ENCODE assay signal across 8 cellular contexts in genomic region chr9:122228191-122228905, GRCh38. TPM values are rescaled to one million over a fixed set of nuclear protein-coding genes. Genes with fewer than 3 reads are reported as not detected.
DNase-seq lines count a peak whose midpoint lies in the region; ATAC-seq, FAIRE-seq and TF ChIP-seq lines count a peak whose summit lies in the region.

No MANE protein-coding gene starts in this region.

- no peak overlapping the region for H2BK20ac ChIP-seq in H1 (ENCODE audit: low read length)

- H2AK5ac ChIP-seq in H1 (ENCODE audit: low read depth, low read length) = no peak overlapping the region

- no peak overlapping the region for H3K4ac ChIP-seq in H1 (replicated peaks; ENCODE audit: insufficient read length, low read depth, low read length)

- peaks cover 4% of the 10 kb centered on the region; the same call in 1 of the 2 replicates for H3K23me2 ChIP-seq in H1 (ENCODE audit: low read depth, low read length)

- no peak overlapping the region for H3K4me3 Mint-ChIP-seq in Caco-2 (ENCODE audit: unreplicated experiment)
- H3K4me3 Mint-ChIP-seq in immature natural killer cell = peak overlapping the region in 1 of 5 donors; percentile 27

- CTCF ChIA-PET in Caco-2 (lab: Charles Lee) = interaction anchor here (1.0 kb wide), 1 partner anchor 492 kb away, joined by 4 read pairs; no protein-coding TSS in a partner anchor
- CTCF ChIA-PET in H1 (lab: Charles Lee; ENCODE audit: partially characterized antibody) = interaction anchor here (1.1 to 2.1 kb wide), 2 partner anchors 105 to 125 kb away, joined by 3 to 12 read pairs; no protein-coding TSS in a partner anchor

- peak overlapping the region; percentile 57 to 77 for H3K4me2 ChIP-seq in H1 (ENCODE audit: insufficient read depth in 1 of 2, low read depth in 2 of 2, low read length in 2 of 2)

- no peak for TF ChIP-seq POLR2A in H1 (IDR thresholded peaks at IDR 0.05; ENCODE audit: control extremely low read depth in 1 of 2, low read depth in 2 of 2, low read length in 2 of 2)

- no peak overlapping the region for H3K27ac ChIP-seq in H1 (ENCODE audit: low read depth, low read length)

- 4% methylated on average over 37 of the region's 83 CpGs; no CpG with 5 or more reads in 1 of the 2 experiments for WGBS in H1 (ENCODE audit: extremely low coverage in 1 of 2, insufficient coverage in 1 of 2, insufficient read length in 1 of 2, insufficient replicate concordance in 2 of 2, low coverage in 1 of 2, low lambda C conversion rate in 2 of 2, missing lambda C conversion rate in 1 of 2), 2 experiments

- H3K4me1 ChIP-seq in Caco-2 (0 out of 2 replicates have a peak, but pooled peaks cover 8% of the 10 kb centered on the region), H1 (replicated peaks in 1 of 4; ENCODE audit: control insufficient read depth in 3 of 4, insufficient read depth in 4 of 4, low read length in 3 of 4) (peaks cover 0 to 28% (median 16%) of the 10 kb centered on the region in 4 experiments; a peak in 6 of 7 replicates), neuron (ENCODE audit: insufficient read depth, low read length) (peaks cover 13% of the 10 kb centered on the region)

- H3K18ac ChIP-seq in H1 (ENCODE audit: extremely low read depth, low read length) = no peak overlapping the region; the same call in 1 of the 2 replicates

- no peak overlapping the region for H4K91ac ChIP-seq in H1 (replicated peaks; ENCODE audit: insufficient read length, low read length)

- TF ChIP-seq CTCF in Caco-2 (IDR thresholded peaks at IDR 0.05; ENCODE audit: insufficient read depth in 1 of 2, low read depth in 1 of 2, low read length in 1 of 2, severe bottlenecking in 1 of 2, unreplicated experiment in 1 of 2) (no peak), H1 (IDR thresholded peaks at IDR 0.05; ENCODE audit: control extremely low read depth in 1 of 3, insufficient read depth in 1 of 3, low read depth in 1 of 3, low read length in 3 of 3) (no peak)

- H3K9ac ChIP-seq in H1 (replicated peaks in 1 of 4; ENCODE audit: extremely low read depth in 1 of 4, low read depth in 3 of 4, low read length in 3 of 4) = no peak overlapping the region

- TF ChIP-seq EP300 in H1 (IDR thresholded peaks at IDR 0.05; ENCODE audit: borderline replicate concordance in 1 of 2, low read depth in 2 of 2, low read length in 2 of 2) = no peak

- no peak overlapping the region for H3K14ac ChIP-seq in H1 (ENCODE audit: insufficient read length)

- H3K4me3 ChIP-seq in Caco-2 (ENCODE audit: low read depth, low read length) (peak overlapping the region; percentile 47), MG63 (peak overlapping the region; percentile 33), H1 (ENCODE audit: extremely low read depth in 1 of 4, insufficient read depth in 2 of 4, low read depth in 3 of 4, low read length in 4 of 4) (peak overlapping the region; percentile 29 to 63 (median 41)), neuron (ENCODE audit: low read length) (peak overlapping the region; percentile 8)

- FAIRE-seq in H1 (lab: Jason Lieb, UNC) = no peak

- no peak overlapping the region for H3K56ac ChIP-seq in H1 (replicated peaks; ENCODE audit: insufficient read length, low read depth, low read length)

- H3K36me3 ChIP-seq in Caco-2 (ENCODE audit: control insufficient read depth, insufficient read depth, low read length) = no peaks in the 10 kb centered on the region
- no peaks in the 10 kb centered on the region for H3K36me3 ChIP-seq in MG63
- peaks cover 0 to 4% (median 0%) of the 10 kb centered on the region in 4 experiments; a peak in 1 of 8 replicates for H3K36me3 ChIP-seq in H1 (ENCODE audit: control insufficient read depth in 2 of 4, insufficient read depth in 4 of 4, low read length in 3 of 4)
- no peaks in the 10 kb centered on the region for H3K36me3 ChIP-seq in neuron (ENCODE audit: insufficient read depth, low read length)

- POLR2A ChIA-PET in Caco-2 (lab: Charles Lee) = interaction anchor here (0.6 kb wide), 1 partner anchor 16 kb away, joined by 8 read pairs; no protein-coding TSS in a partner anchor
- POLR2A ChIA-PET in H1 (lab: Charles Lee; ENCODE audit: partially characterized antibody) = interaction anchor here (1.2 to 1.9 kb wide), 2 partner anchors 14 to 47 kb away, joined by 3 to 5 read pairs; no protein-coding TSS in a partner anchor

- no peak for ATAC-seq in GM18867 (IDR thresholded peaks at IDR 0.05; ENCODE audit: unreplicated experiment)

- H3K79me1 ChIP-seq in H1 (ENCODE audit: low read depth, low read length) = no peaks in the 10 kb centered on the region

- no peaks in the 10 kb centered on the region for H3K9me3 Mint-ChIP-seq in Caco-2 (ENCODE audit: unreplicated experiment)
- no peaks in the 10 kb centered on the region for H3K9me3 Mint-ChIP-seq in immature natural killer cell

- peaks cover 5% of the 10 kb centered on the region for H3K27me3 Mint-ChIP-seq in Caco-2 (ENCODE audit: insufficient read depth, unreplicated experiment)
- peaks cover 9 to 15% (median 9%) of the 10 kb centered on the region in 3 donors for H3K27me3 Mint-ChIP-seq in immature natural killer cell (ENCODE audit: low read depth in 3 of 3)

- H3K23ac ChIP-seq in H1 (ENCODE audit: insufficient read length) = no peak overlapping the region

- H3K4me1 Mint-ChIP-seq in Caco-2 (ENCODE audit: low read depth, unreplicated experiment) (no peaks in the 10 kb centered on the region), immature natural killer cell (peaks cover 0 to 2% of the 10 kb centered on the region in 2 donors)

- no peak overlapping the region for H4K8ac ChIP-seq in H1 (ENCODE audit: extremely low read depth, insufficient read depth, low read length)

- H2BK12ac ChIP-seq in H1 (ENCODE audit: low read depth, low read length) = no peak overlapping the region

- H4K20me1 ChIP-seq in H1 (replicated peaks in 1 of 2; ENCODE audit: control insufficient read depth in 1 of 2, insufficient read depth in 2 of 2, low read length in 2 of 2) = peaks cover 11 to 28% of the 10 kb centered on the region in 2 experiments

- H3K36me3 Mint-ChIP-seq in Caco-2 (ENCODE audit: insufficient read depth, unreplicated experiment) (no peaks in the 10 kb centered on the region), immature natural killer cell (no peaks in the 10 kb centered on the region)

- BruUV-seq in Caco-2 (replicated peaks; lab: Mats Ljungman, UMichigan) = no TSS peak

- no peaks in the 10 kb centered on the region for H3K9me3 ChIP-seq in Caco-2
- no peaks in the 10 kb centered on the region for H3K9me3 ChIP-seq in MG63
- no peaks in the 10 kb centered on the region for H3K9me3 ChIP-seq in H1 (ENCODE audit: insufficient read depth in 2 of 2, low read depth in 1 of 2, low read length in 1 of 2)
- H3K9me3 ChIP-seq in neuron (ENCODE audit: low read length) = no peaks in the 10 kb centered on the region

- H3K79me2 ChIP-seq in H1 (ENCODE audit: control insufficient read depth in 1 of 2, insufficient read depth in 2 of 2, low read length in 2 of 2) = no peaks in the 10 kb centered on the region

- no peak overlapping the region for H2AFZ ChIP-seq in H1 (ENCODE audit: low read length)
- peak overlapping the region; percentile 49 for H2AFZ ChIP-seq in neuron (ENCODE audit: low read depth, low read length)

- H2BK5ac ChIP-seq in H1 (ENCODE audit: low read depth, low read length) = no peak overlapping the region

- TF ChIP-seq RAD21 in H1 (IDR thresholded peaks at IDR 0.05 in 1 of 2, conservative IDR thresholded peaks at IDR 0.05 in 1 of 2; ENCODE audit: low read depth in 2 of 2, low read length in 2 of 2) = no peak

- no peak overlapping the region for H2BK120ac ChIP-seq in H1 (replicated peaks; ENCODE audit: low read depth, low read length)

- H3K27me3 ChIP-seq in Caco-2 (replicated peaks; ENCODE audit: control insufficient read depth, insufficient read depth, low read length) (peaks cover 1% of the 10 kb centered on the region; the same call in 1 of the 2 replicates), MG63 (peaks cover 54% of the 10 kb centered on the region), H1 (replicated peaks in 1 of 4; ENCODE audit: control insufficient read depth in 3 of 4, extremely low read depth in 1 of 4, insufficient read depth in 3 of 4, low read length in 3 of 4) (peaks cover 68 to 90% (median 81%) of the 10 kb centered on the region in 4 experiments), neuron (ENCODE audit: insufficient read depth, low read length) (peaks cover 94% of the 10 kb centered on the region)

- peak in 1 of 2 experiments; percentile 43 for DNase-seq in Caco-2
- peak; percentile 9 for DNase-seq in MG63
- peak in 1 of 2 experiments; percentile 70 for DNase-seq in H1 (ENCODE audit: low read depth in 1 of 2, low spot score in 2 of 2)
- DNase-seq in immature natural killer cell = no peak
- no peak for DNase-seq in kidney glomerular epithelial cell (lab: John Stamatoyannopoulos, UW)
- no peak for DNase-seq in NCI-H1694 treated with DMSO at 0.1 percent for 48 hours (lab: John Stamatoyannopoulos, UW)

- intact Hi-C loops in Caco-2 (cut with micrococcal nuclease; ENCODE audit: unreplicated experiment) = no loop called here

- H4K5ac ChIP-seq in H1 (ENCODE audit: insufficient read length, low read depth, low read length) = no peak overlapping the region

- H3K27ac Mint-ChIP-seq in Caco-2 (ENCODE audit: unreplicated experiment) (no peak overlapping the region), immature natural killer cell (no peak overlapping the region)

- H2BK15ac ChIP-seq in H1 (ENCODE audit: low read length) = no peak overlapping the region

RNA-seq across cellular contexts. Expression of gene LHX6, which starts 0.4 kb away (rescaled TPM):
- total RNA-seq in Caco-2 (2022) = 6.1 and 7.6 TPM in 2 replicates
- total RNA-seq in MG63 (2014; rRNA removed; shearing (Covaris generic); ENCODE audit: low replicate concordance) = not detected in 2 replicates
- total RNA-seq in H1 (2021; fragmentation: NEBNext Ultra II Directional; extraction: Animal tissue kit (Norgen Biotek cat#: 25700)) = 1.2 and 1.9 TPM in 2 replicates
- polyA plus RNA-seq in H1 (2011; rRNA removed) (0.92 and 1.0 TPM in 2 replicates), immature natural killer cell (not detected)
- 0.96 TPM for polyA plus RNA-seq in H1 (2011; cell fraction: cytosol; rRNA removed)
- polyA plus RNA-seq in H1 (2011; cell fraction: nucleus; rRNA removed) = 1.3 TPM
- polyA plus RNA-seq in H1 (2012, experiment 1 of 2) = 0.47 to 1.5 TPM (median 0.91 TPM) in 4 replicates
- polyA plus RNA-seq in H1 (2012, experiment 2 of 2) = 0.52 TPM
- polyA plus RNA-seq in H1 (2013, experiment 1 of 2) = 1.3 TPM
- 1.4 TPM for polyA plus RNA-seq in H1 (2013, experiment 2 of 2)
- polyA minus RNA-seq in H1 (2011; rRNA and poly(A)+ RNA removed) = 0.63 and 0.88 TPM in 2 replicates
- polyA minus RNA-seq in H1 (2011; cell fraction: cytosol; rRNA and poly(A)+ RNA removed) = 0.44 TPM
- 1.4 TPM for polyA minus RNA-seq in H1 (2011; cell fraction: nucleus; rRNA and poly(A)+ RNA removed)

RNA-seq across cellular contexts. Expression of gene RBM18, which starts 36.3 kb away (rescaled TPM):
- 20.6 and 23.1 TPM in 2 replicates for total RNA-seq in Caco-2 (2022)
- 8.1 and 10.8 TPM in 2 replicates for total RNA-seq in MG63 (2014; rRNA removed; shearing (Covaris generic); ENCODE audit: low replicate concordance)
- total RNA-seq in H1 (2021; fragmentation: NEBNext Ultra II Directional; extraction: Animal tissue kit (Norgen Biotek cat#: 25700)) = 14.3 and 15.0 TPM in 2 replicates
- 2.4 and 5.9 TPM in 2 replicates for polyA plus RNA-seq in H1 (2011; rRNA removed)
- polyA plus RNA-seq in H1 (2011; cell fraction: cytosol; rRNA removed) = 8.2 TPM
- 2.8 TPM for polyA plus RNA-seq in H1 (2011; cell fraction: nucleus; rRNA removed)
- 9.9 to 17.1 TPM (median 12.0 TPM) in 4 replicates for polyA plus RNA-seq in H1 (2012, experiment 1 of 2)
- polyA plus RNA-seq in H1 (2012, experiment 2 of 2) = 1.6 TPM
- polyA plus RNA-seq in H1 (2013, experiment 1 of 2) = 7.6 TPM
- 8.4 TPM for polyA plus RNA-seq in H1 (2013, experiment 2 of 2)
- 10.6 and 12.3 TPM in 2 replicates for polyA minus RNA-seq in H1 (2011; rRNA and poly(A)+ RNA removed)
- 4.3 TPM for polyA minus RNA-seq in H1 (2011; cell fraction: cytosol; rRNA and poly(A)+ RNA removed)
- 4.4 TPM for polyA minus RNA-seq in H1 (2011; cell fraction: nucleus; rRNA and poly(A)+ RNA removed)
- polyA plus RNA-seq in immature natural killer cell = 10 to 100 TPM; 20.9 to 26.5 (median 21.8) TPM

RNA-seq across cellular contexts. Expression of gene MRRF, which starts 36.3 kb away (rescaled TPM):
- total RNA-seq in Caco-2 (2022) = 61.7 and 64.6 TPM in 2 replicates
- total RNA-seq in MG63 (2014; rRNA removed; shearing (Covaris generic); ENCODE audit: low replicate concordance) = 45.9 and 62.5 TPM in 2 replicates
- total RNA-seq in H1 (2021; fragmentation: NEBNext Ultra II Directional; extraction: Animal tissue kit (Norgen Biotek cat#: 25700)) = 42.2 and 47.8 TPM in 2 replicates
- 16.7 and 29.4 TPM in 2 replicates for polyA plus RNA-seq in H1 (2011; rRNA removed)
- 34.9 TPM for polyA plus RNA-seq in H1 (2011; cell fraction: cytosol; rRNA removed)
- polyA plus RNA-seq in H1 (2011; cell fraction: nucleus; rRNA removed) = 35.9 TPM
- polyA plus RNA-seq in H1 (2012, experiment 1 of 2) = 33.0 to 43.0 TPM (median 39.6 TPM) in 4 replicates
- 8.0 TPM for polyA plus RNA-seq in H1 (2012, experiment 2 of 2)
- polyA plus RNA-seq in H1 (2013, experiment 1 of 2) = 41.6 TPM
- 37.7 TPM for polyA plus RNA-seq in H1 (2013, experiment 2 of 2)
- polyA minus RNA-seq in H1 (2011; rRNA and poly(A)+ RNA removed) = 52.5 and 65.8 TPM in 2 replicates
- polyA minus RNA-seq in H1 (2011; cell fraction: cytosol; rRNA and poly(A)+ RNA removed) = 20.6 TPM
- 51.0 TPM for polyA minus RNA-seq in H1 (2011; cell fraction: nucleus; rRNA and poly(A)+ RNA removed)
- polyA plus RNA-seq in immature natural killer cell = 10 to 100 TPM; 11.5 to 18.4 (median 16.3) TPM
